8 cellular contexts compared by ENCODE assay signal in the genomic region with DNA sequence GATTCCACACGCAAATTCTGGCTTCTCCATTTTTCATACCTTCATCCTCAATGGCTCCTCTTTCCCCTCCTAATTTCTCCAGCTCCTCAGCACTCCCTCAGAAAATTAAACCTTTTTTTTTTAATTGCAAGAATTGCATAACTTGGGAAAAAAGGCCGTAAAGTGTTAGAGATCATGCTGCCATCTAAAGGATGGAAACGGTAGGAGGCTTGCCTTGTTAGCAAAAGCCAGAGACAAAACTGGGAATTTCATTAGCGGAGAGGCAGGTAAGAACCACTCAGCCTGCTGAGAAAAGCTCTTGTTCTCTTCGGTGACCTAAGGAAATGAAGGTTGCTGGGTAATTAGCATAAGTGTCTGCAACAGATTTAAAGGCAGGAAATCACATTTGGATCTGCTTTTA.
A peak's percentile ranks its signal among the peaks of the same experiment; 100 is the strongest.
DNase-seq lines count a peak whose midpoint lies in the region; FAIRE-seq and TF ChIP-seq lines count a peak whose summit lies in the region.

No MANE protein-coding gene starts in this region.

- H3K23me2 ChIP-seq in H9 (ENCODE audit: insufficient read length, low read depth, low read length, poor library complexity, severe bottlenecking): no peaks in the 10 kb centered on the region

- DNase-seq in H9: peak; percentile 73
- peak in 1 of 2 experiments; percentile 11 for DNase-seq in PC-9
- peak; percentile 72 for DNase-seq in fibroblast of villous mesenchyme (ENCODE audit: low read depth)
- DNase-seq in retinal pigment epithelial cell (ENCODE audit: low read depth): peak; percentile 59
- DNase-seq in NCI-H526 treated with DMSO at 0.1 percent for 48 hours (lab: John Stamatoyannopoulos, UW): no peak
- DNase-seq in OCI-M2 (lab: John Stamatoyannopoulos, UW; ENCODE audit: unreplicated experiment): no peak
- DNase-seq in HK-2 (ENCODE audit: unreplicated experiment): no peak
- DNase-seq in GM19239 (ENCODE audit: insufficient read length, low spot score): no peak

- no peak overlapping the region for H2BK15ac ChIP-seq in H9 (ENCODE audit: low read depth, low read length)

- H3K27ac Mint-ChIP-seq in H9: peak overlapping the region in 2 of 3 experiments; percentile 29 to 78; a peak in 5 of 7 replicates

- no CpG with 5 or more reads among the region's 5 CpGs for WGBS in H9 (ENCODE audit: extremely low coverage, insufficient read length, low lambda C conversion rate)

- H4K8ac ChIP-seq in H9 (replicated peaks; ENCODE audit: insufficient read length, low read depth, low read length): no peak overlapping the region

- no peak overlapping the region for H3K23ac ChIP-seq in H9 (ENCODE audit: insufficient read length, low read depth, low read length)

- H3K79me2 ChIP-seq in H9 (ENCODE audit: insufficient read depth, low read length) (no peaks in the 10 kb centered on the region), PC-9 (ENCODE audit: low read depth) (no peaks in the 10 kb centered on the region)

- no peak overlapping the region for H3K4ac ChIP-seq in H9 (ENCODE audit: low read depth, low read length)

- TF ChIP-seq CTCF in H9 (conservative IDR thresholded peaks at IDR 0.05) (peak; percentile 73), PC-9 (conservative IDR thresholded peaks at IDR 0.05) (peak; percentile 57), fibroblast of villous mesenchyme (IDR thresholded peaks at IDR 0.05; ENCODE audit: insufficient read depth, low read depth, low read length) (peak; percentile 82), retinal pigment epithelial cell (conservative IDR thresholded peaks at IDR 0.05; ENCODE audit: low read depth, low read length) (peak; percentile 81)

- H2BK5ac ChIP-seq in H9 (ENCODE audit: insufficient read length, low read length): no peak overlapping the region

- no peak overlapping the region for H2AK5ac ChIP-seq in H9 (ENCODE audit: insufficient read length, low read length)

- H3T11ph ChIP-seq in H9 (ENCODE audit: low read length): no peak overlapping the region

- no peak overlapping the region for H4K91ac ChIP-seq in H9 (ENCODE audit: insufficient read length, low read depth, low read length)

- no peaks in the 10 kb centered on the region for H3K36me3 ChIP-seq in PC-9 (ENCODE audit: low read depth)

- H3K4me3 Mint-ChIP-seq in H9: peak overlapping the region in 1 of 2 experiments; percentile 30; a peak in 1 of 5 replicates

- no peak overlapping the region for H3K56ac ChIP-seq in H9 (ENCODE audit: insufficient read length, low read depth, low read length)

- peaks cover 21 to 22% of the 10 kb centered on the region in 2 experiments for H3K4me1 Mint-ChIP-seq in H9

- no peak overlapping the region for H3K9ac ChIP-seq in H9 (ENCODE audit: extremely low read depth, insufficient read length, low read length)

- H3F3A ChIP-seq in PC-9 (ENCODE audit: insufficient read depth, low read depth): no peaks in the 10 kb centered on the region

- intact Hi-C loops in PC-9 (cut with micrococcal nuclease; ENCODE audit: unreplicated experiment): loop anchor here (1.0 to 10.0 kb wide), 4 partner anchors 71 to 1393 kb away; no protein-coding TSS in a partner anchor

- POLR2A ChIA-PET in PC-9 (lab: Charles Lee; ENCODE audit: unreplicated experiment): interaction anchor here (0.6 kb wide), 1 partner anchor 218 kb away, joined by 3 read pairs; no protein-coding TSS in a partner anchor

- peaks cover 13 to 20% (median 15%) of the 10 kb centered on the region in 3 experiments for H3K36me3 Mint-ChIP-seq in H9 (ENCODE audit: insufficient read depth in 1 of 3, low read depth in 3 of 3)

- H3K9me2 ChIP-seq in PC-9 (ENCODE audit: insufficient read depth): no peaks in the 10 kb centered on the region

- H3K4me1 ChIP-seq in H9 (ENCODE audit: insufficient read depth, low read length) (0 out of 2 replicates have a peak, but pooled peaks cover 2% of the 10 kb centered on the region), PC-9 (replicated peaks; ENCODE audit: insufficient read depth) (no peaks in the 10 kb centered on the region)

- BruUV-seq in PC-9 (replicated peaks; lab: Mats Ljungman, UMichigan): no TSS peak

- H3K4me3 ChIP-seq in PC-9: no peak overlapping the region
- no peak overlapping the region for H3K4me3 ChIP-seq in fibroblast of villous mesenchyme (ENCODE audit: low read depth, low read length)
- H3K4me3 ChIP-seq in retinal pigment epithelial cell (ENCODE audit: low read length): no peak overlapping the region

- H3K9me3 ChIP-seq in H9 (ENCODE audit: control insufficient read depth, low read depth, low read length) (no peaks in the 10 kb centered on the region), PC-9 (ENCODE audit: insufficient read depth, low read depth) (peaks cover 4% of the 10 kb centered on the region; the same call in 1 of the 2 replicates)

- H3K9me3 Mint-ChIP-seq in H9: peaks cover 12 to 18% of the 10 kb centered on the region in 2 experiments

- no peak overlapping the region for H3K18ac ChIP-seq in H9 (ENCODE audit: insufficient read length, low read depth, low read length)

- no peaks in the 10 kb centered on the region for H3K79me1 ChIP-seq in H9 (ENCODE audit: insufficient read depth, low read depth, low read length, poor library complexity, severe bottlenecking)

- no peak overlapping the region for H3K4me2 ChIP-seq in H9 (ENCODE audit: insufficient read depth, insufficient read length, low read length)
- H3K4me2 ChIP-seq in PC-9: no peak overlapping the region

- H3K27me3 ChIP-seq in H9 (ENCODE audit: insufficient read depth, low read length) (no peaks in the 10 kb centered on the region), PC-9 (ENCODE audit: insufficient read depth, low read depth) (no peaks in the 10 kb centered on the region)

- H4K5ac ChIP-seq in H9 (ENCODE audit: insufficient read length, low read depth, low read length): no peak overlapping the region

- CTCF ChIA-PET in PC-9 (lab: Charles Lee): interaction anchor here (0.6 kb wide), 2 partner anchors 307 to 360 kb away, joined by 3 to 4 read pairs; no protein-coding TSS in a partner anchor

- no peaks in the 10 kb centered on the region for H3K27me3 Mint-ChIP-seq in H9 (ENCODE audit: low read depth)

- no peak overlapping the region for H2AFZ ChIP-seq in H9 (ENCODE audit: low read length)
- H2AFZ ChIP-seq in PC-9: no peak overlapping the region

- no peak overlapping the region for H2BK20ac ChIP-seq in H9 (ENCODE audit: low read depth, low read length, poor library complexity, severe bottlenecking)

- FAIRE-seq in GM19239 (lab: Jason Lieb, UNC): no peak

- no peak overlapping the region for H2BK12ac ChIP-seq in H9 (ENCODE audit: insufficient read length, low read depth, low read length)

- H3K27ac ChIP-seq in H9 (ENCODE audit: insufficient read length, low read depth, low read length): no peak overlapping the region
- H3K27ac ChIP-seq in PC-9: no peak overlapping the region

- no peak overlapping the region for H2BK120ac ChIP-seq in H9 (ENCODE audit: low read depth, low read length, poor library complexity, severe bottlenecking)

- no peaks in the 10 kb centered on the region for H4K20me1 ChIP-seq in H9 (ENCODE audit: control insufficient read depth, insufficient read depth, insufficient read length)
- H4K20me1 ChIP-seq in PC-9 (ENCODE audit: insufficient read depth): no peaks in the 10 kb centered on the region

- H3K14ac ChIP-seq in H9 (ENCODE audit: insufficient read depth, low read length): no peak overlapping the region

Comparison
In these comparisons a context has a peak if more than half of its experiments do, and no peak if none do; other contexts are left out.
1. DNase-seq: peak in H9 (single experiment), fibroblast of villous mesenchyme (single experiment) and retinal pigment epithelial cell (single experiment); none in NCI-H526 treated with DMSO at 0.1 percent for 48 hours (single experiment), OCI-M2 (single experiment), HK-2 (single experiment) and GM19239 (single experiment).
2. Peak in every context shown above with its lines, with median percentiles within 50 percentile points of each other: CTCF ChIP-seq.